24 cellular contexts compared by ENCODE assay signal in the genomic region with DNA sequence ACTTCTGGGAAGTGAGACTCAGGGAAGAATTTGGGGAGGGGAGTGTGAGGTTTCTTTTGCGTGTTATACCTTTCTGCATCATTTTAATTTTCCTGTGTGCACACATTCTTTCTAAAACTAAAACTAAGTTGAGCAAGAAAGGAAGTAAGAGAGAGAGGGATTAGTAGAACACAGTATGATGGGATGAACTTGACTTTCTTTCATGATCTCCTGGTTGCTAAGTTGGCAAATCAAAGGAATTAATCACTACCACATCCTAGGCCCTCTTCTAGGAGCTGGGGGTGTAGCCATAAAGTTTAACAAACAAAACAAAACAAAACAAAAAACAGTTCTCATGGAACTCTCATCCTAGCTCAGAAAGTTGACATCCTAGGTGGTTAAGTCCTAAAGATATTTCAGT. TPM values are rescaled to one million over a fixed set of nuclear protein-coding genes. Genes with fewer than 3 reads are reported as not detected.
DNase-seq lines count a peak whose midpoint lies in the region; ATAC-seq, FAIRE-seq and TF ChIP-seq lines count a peak whose summit lies in the region.
"Had no signal": no experiment of that assay in that cellular context is flagged by ENCODE, and none has a peak within 500 bp of the region (broad histone marks: within the 10 kb centered on the region; RNA-seq: fewer than 3 reads in every experiment).

No MANE protein-coding gene starts in this region.

- FAIRE-seq in GM12878 (lab: Jason Lieb, UNC): peak; percentile 44
- FAIRE-seq: GM19239 had no signal

- RAD21 ChIA-PET in GM12878 (lab: Charles Lee; ENCODE audit: unreplicated experiment): no interaction called here

- in situ Hi-C loops in GM12878 (cut with MboI) (no loop called here), KBM-7 (cut with MboI; ENCODE audit: low pct_unique_long_range_greater_than_20kb, low sequenced_read_pairs) (no loop called here)

- H2AFZ ChIP-seq in GM12878 (ENCODE audit: control insufficient read depth, low read depth, low read length): no peak overlapping the region

- peaks cover 16% of the 10 kb centered on the region for H3K27me3 Mint-ChIP-seq in activated naive CD4-positive, alpha-beta T cell treated with anti-CD3 and anti-CD28 coated beads, Interleukin-2, amount 10 ng/mL, durations not matched to agents 7 days and 5 days
- H3K27me3 Mint-ChIP-seq in T-helper 17 cell (no peaks in the 10 kb centered on the region), chondrocyte (ENCODE audit: low read depth) (peaks cover 4% of the 10 kb centered on the region)
- H3K27me3 Mint-ChIP-seq: B cell had no signal

- SMC1A ChIA-PET in GM12878 (lab: Charles Lee; ENCODE audit: uncharacterized antibody, unreplicated experiment): no interaction called here

- H3K4me3 ChIP-seq in GM12878 (no peak overlapping the region), BE2C (ENCODE audit: low read depth, low read length) (no peak overlapping the region)
- H3K4me3 ChIP-seq: SJSA1 had no signal

- H3K4me2 ChIP-seq in GM12878 (ENCODE audit: control insufficient read depth, insufficient read depth): no peak overlapping the region

- H3K9me3 ChIP-seq in T-helper 17 cell (ENCODE audit: control insufficient read depth, low read length, poor library complexity, severe bottlenecking) (no peaks in the 10 kb centered on the region), GM12878 (replicated peaks; ENCODE audit: control insufficient read depth, insufficient read depth, low read length) (peaks cover 5% of the 10 kb centered on the region; the same call in 2 of the 3 replicates), BE2C (no peaks in the 10 kb centered on the region; the same call in 1 of the 2 replicates)
- H3K9me3 ChIP-seq: SJSA1 had no signal

- no peak for TF ChIP-seq EP300 in GM12878 (IDR thresholded peaks at IDR 0.05; ENCODE audit: borderline replicate concordance in 1 of 2, control insufficient read depth in 1 of 2, low read depth in 2 of 2, low read length in 2 of 2)

- H3K9ac ChIP-seq in GM12878 (ENCODE audit: control insufficient read depth, insufficient read depth, low read length): no peak overlapping the region

- TF ChIP-seq POLR2A in GM12878 (IDR thresholded peaks at IDR 0.05; ENCODE audit: low read depth, low read length): no peak

- peaks cover 13% of the 10 kb centered on the region for H3K4me1 Mint-ChIP-seq in activated naive CD4-positive, alpha-beta T cell treated with anti-CD3 and anti-CD28 coated beads, Interleukin-2, amount 10 ng/mL, durations not matched to agents 7 days and 5 days
- H3K4me1 Mint-ChIP-seq in T-helper 17 cell: peaks cover 7% of the 10 kb centered on the region
- H3K4me1 Mint-ChIP-seq in chondrocyte (ENCODE audit: low read depth): peaks cover 14% of the 10 kb centered on the region

- H3K79me2 ChIP-seq in GM12878 (ENCODE audit: control insufficient read depth, insufficient read depth, low read length): no peaks in the 10 kb centered on the region

- POLR2A ChIA-PET in GM12878 (lab: Charles Lee): no interaction called here

- no peak for TF ChIP-seq RAD21 in GM12878 (IDR thresholded peaks at IDR 0.05; ENCODE audit: insufficient read depth, low read depth, low read length)

- intact Hi-C loops in GM12878 (cut with micrococcal nuclease; ENCODE audit: unreplicated experiment): no loop called here

- H3K4me3 Mint-ChIP-seq in activated naive CD4-positive, alpha-beta T cell treated with anti-CD3 and anti-CD28 coated beads, Interleukin-2, amount 10 ng/mL, durations not matched to agents 7 days and 5 days: no peak overlapping the region
- no peak overlapping the region for H3K4me3 Mint-ChIP-seq in T-helper 17 cell
- H3K4me3 Mint-ChIP-seq in chondrocyte (ENCODE audit: unreplicated experiment): no peak overlapping the region
- H3K4me3 Mint-ChIP-seq: B cell; CD8-positive, alpha-beta memory T cell had no signal

- H3K27me3 ChIP-seq in GM12878 (replicated peaks in 1 of 2; ENCODE audit: control insufficient read depth in 2 of 2, insufficient read depth in 2 of 2, low read length in 1 of 2) (peaks cover 0 to 3% of the 10 kb centered on the region in 2 experiments; a peak in 1 of 4 replicates), BE2C (no peaks in the 10 kb centered on the region; the same call in 1 of the 2 replicates)
- H3K27me3 ChIP-seq: SJSA1 had no signal

- 100% methylated on average over 1 of the region's 1 CpG for WGBS in GM12878 (ENCODE audit: insufficient coverage, insufficient replicate concordance, low lambda C conversion rate, missing lambda C conversion rate)

- no peak for TF ChIP-seq CTCF in GM12878 (IDR thresholded peaks at IDR 0.05 in 2 of 3, conservative IDR thresholded peaks at IDR 0.05 in 1 of 3; ENCODE audit: control insufficient read depth in 2 of 3, extremely low read depth in 1 of 3, insufficient read depth in 1 of 3, low read depth in 3 of 3, low read length in 3 of 3)
- no peak for TF ChIP-seq CTCF in BE2C (IDR thresholded peaks at IDR 0.05; ENCODE audit: low read depth, low read length)
- no peak for TF ChIP-seq CTCF in chondrocyte (IDR thresholded peaks at IDR 0.05)

- H3K4me1 ChIP-seq in GM12878 (ENCODE audit: control insufficient read depth, insufficient read depth, low read length) (no peaks in the 10 kb centered on the region), BE2C (no peaks in the 10 kb centered on the region; the same call in 1 of the 2 replicates)

- H3K36me3 ChIP-seq in GM12878 (ENCODE audit: control insufficient read depth in 2 of 2, insufficient read depth in 2 of 2, low read length in 1 of 2): no peaks in the 10 kb centered on the region
- H3K36me3 ChIP-seq in BE2C: no peaks in the 10 kb centered on the region
- H3K36me3 ChIP-seq: SJSA1 had no signal

- H4K20me1 ChIP-seq in GM12878 (ENCODE audit: control insufficient read depth, insufficient read depth): no peaks in the 10 kb centered on the region

- no peak overlapping the region for H3K27ac ChIP-seq in GM12878 (ENCODE audit: control insufficient read depth, insufficient read depth)
- H3K27ac ChIP-seq: HL-60, SJSA1 had no signal

- no peak for ATAC-seq in T-helper 17 cell
- no peak for ATAC-seq in GM12878

- no peaks in the 10 kb centered on the region for H3K36me3 Mint-ChIP-seq in activated naive CD4-positive, alpha-beta T cell treated with anti-CD3 and anti-CD28 coated beads, Interleukin-2, amount 10 ng/mL, durations not matched to agents 7 days and 5 days
- peaks cover 3% of the 10 kb centered on the region for H3K36me3 Mint-ChIP-seq in T-helper 17 cell (ENCODE audit: low read depth)
- no peaks in the 10 kb centered on the region for H3K36me3 Mint-ChIP-seq in chondrocyte (ENCODE audit: low read depth)
- H3K36me3 Mint-ChIP-seq: CD8-positive, alpha-beta memory T cell had no signal

- peaks cover 7% of the 10 kb centered on the region for H3K9me3 Mint-ChIP-seq in activated naive CD4-positive, alpha-beta T cell treated with anti-CD3 and anti-CD28 coated beads, Interleukin-2, amount 10 ng/mL, durations not matched to agents 7 days and 5 days
- peaks cover 5% of the 10 kb centered on the region for H3K9me3 Mint-ChIP-seq in chondrocyte (ENCODE audit: low read depth)
- H3K9me3 Mint-ChIP-seq: CD8-positive, alpha-beta memory T cell had no signal

- no peak for DNase-seq in activated naive CD4-positive, alpha-beta T cell treated with anti-CD3 and anti-CD28 coated beads, Interleukin-2, amount 10 ng/mL, durations not matched to agents 7 days and 5 days
- no peak for DNase-seq in activated naive CD4-positive, alpha-beta T cell treated with anti-CD3 and anti-CD28 coated beads, Interleukin-2, amount 50 U/mL, for 16 hours
- no peak for DNase-seq in T-helper 17 cell
- no peak for DNase-seq in GM12878 (ENCODE audit: low read depth, low spot score)
- no peak for DNase-seq in BE2C
- no peak for DNase-seq in chondrocyte (ENCODE audit: low spot score)
- no peak for DNase-seq in KBM-7
- DNase-seq: CD8-positive, alpha-beta memory T cell; DMS 273 treated with DMSO at 0.1 percent for 48 hours; DMS79; GF-D8; Karpas-422; NCI-H1092; NCI-H1417 treated with DMSO at 0.1 percent for 48 hours; NCI-H1694 treated with DMSO at 0.1 percent for 48 hours; NCI-H2081; NCI-H2227 treated with DMSO at 0.1 percent for 48 hours; NCI-H510A; NCI-H69 had no signal

- no TSS peak for BruUV-seq in GM12878 (replicated peaks; lab: Mats Ljungman, UMichigan)

- H3K27ac Mint-ChIP-seq in activated naive CD4-positive, alpha-beta T cell treated with anti-CD3 and anti-CD28 coated beads, Interleukin-2, amount 10 ng/mL, durations not matched to agents 7 days and 5 days: peak overlapping the region; percentile 12
- H3K27ac Mint-ChIP-seq in T-helper 17 cell (peak overlapping the region; percentile 8), chondrocyte (ENCODE audit: unreplicated experiment) (no peak overlapping the region)
- H3K27ac Mint-ChIP-seq: B cell, IgD-negative memory B cell had no signal

- CTCF ChIA-PET in activated naive CD4-positive, alpha-beta T cell treated with anti-CD3 and anti-CD28 coated beads, Interleukin-2, amount 10 ng/mL, durations not matched to agents 7 days and 5 days (lab: Charles Lee): no interaction called here
- CTCF ChIA-PET in GM12878 (lab: Yijun Ruan, JAX): no interaction called here

TF ChIP-seq in GM12878, 131 proteins besides CTCF, POLR2A, EP300 and RAD21 (continues in another document):
- TF ChIP-seq NR2F1 (conservative IDR thresholded peaks at IDR 0.05) (no peak), ZNF384 (IDR thresholded peaks at IDR 0.05; ENCODE audit: borderline replicate concordance, low read depth, low read length) (no peak)

RNA-seq across cellular contexts. Expression of gene KDM7A, which starts 19.1 kb away (rescaled TPM):
- total RNA-seq in T-helper 17 cell: 10 to 100 TPM; 35.1 to 47.2 TPM
- 18.0 and 19.6 TPM in 2 replicates for total RNA-seq in GM12878 (2013; cell fraction: nucleolus; rRNA removed)
- 0.76 and 0.96 TPM in 2 replicates for total RNA-seq in GM12878 (2014; rRNA removed)
- total RNA-seq in GM12878 (2014; rRNA removed; fragmentation: Illumina TruSeq; extraction: Trizol): 0.64 and 0.81 TPM in 2 replicates
- total RNA-seq in GM12878 (2021): 0.95 and 1.5 TPM in 2 replicates
- 0.52 TPM for polyA plus RNA-seq in GM12878 (2011; ENCODE audit: low read depth)
- polyA plus RNA-seq in GM12878 (2011; rRNA removed): 0.87 and 1.0 TPM in 2 replicates
- 0.90 and 0.92 TPM in 2 replicates for polyA plus RNA-seq in GM12878 (2011; cell fraction: cytosol; rRNA removed)
- polyA plus RNA-seq in GM12878 (2011; cell fraction: nucleus; rRNA removed): 2.2 and 3.8 TPM in 2 replicates
- polyA plus RNA-seq in GM12878 (2012): 0.81 and 1.3 TPM in 2 replicates
- 0.68 and 0.79 TPM in 2 replicates for polyA plus RNA-seq in GM12878 (2014; fragmentation: Illumina TruSeq; extraction: Trizol)
- under 1 TPM; 0.07 to 0.16 TPM for polyA plus RNA-seq in GM12878 (2014; fragmentation: Nextera tagmentation; extraction: Ambion mirVana)
- 0.75 and 0.86 TPM in 2 replicates for polyA plus RNA-seq in GM12878 (2014; rRNA removed)
- under 1 TPM; 0.19 to 0.32 TPM for polyA plus RNA-seq in GM12878 (2016; fragmentation: Nextera tagmentation; extraction: Ambion mirVana)
- 2.7 and 4.2 TPM in 2 replicates for polyA minus RNA-seq in GM12878 (2011; rRNA and poly(A)+ RNA removed)
- 0.40 and 0.83 TPM in 2 replicates for polyA minus RNA-seq in GM12878 (2011; cell fraction: cytosol; rRNA and poly(A)+ RNA removed)
- polyA minus RNA-seq in GM12878 (2011; cell fraction: nucleus; rRNA and poly(A)+ RNA removed): 0.97 and 2.0 TPM in 2 replicates
- 10.9 TPM for polyA plus RNA-seq in BE2C (2012; ENCODE audit: insufficient read depth, insufficient read length, low read depth)
- total RNA-seq in chondrocyte: 5.8 to 10.5 TPM (median 7.6 TPM) in 3 replicates
